Comparison of ENCODE assay signal across 2 cellular contexts in genomic region chr11:27282141-27282590, GRCh38.
A peak's percentile ranks its signal among the peaks of the same experiment; 100 is the strongest.
TF ChIP-seq lines count a peak whose summit lies in the region.

No MANE protein-coding gene starts in this region.

TF ChIP-seq in A549, 52 proteins besides CTCF, POLR2A, EP300 and RAD21 (continued from another document):
- TF ChIP-seq ATOH8 (CRISPR knock-in tag; IDR thresholded peaks at IDR 0.05; ENCODE audit: low read depth) (no peak), HOXB13 (CRISPR knock-in tag; IDR thresholded peaks at IDR 0.05; ENCODE audit: low read depth) (no peak), HEYL (CRISPR knock-in tag; IDR thresholded peaks at IDR 0.05) (no peak), POLR2AphosphoS2 (conservative IDR thresholded peaks at IDR 0.05; ENCODE audit: low read length) (no peak), TP53 (CRISPR knock-in tag; IDR thresholded peaks at IDR 0.05) (no peak), JUN (IDR thresholded peaks at IDR 0.05) (no peak)

TF ChIP-seq in HepG2, 621 proteins besides CTCF, POLR2A, EP300 and RAD21 (continued from another document and continues in another):
- TF ChIP-seq, protein P1, sequence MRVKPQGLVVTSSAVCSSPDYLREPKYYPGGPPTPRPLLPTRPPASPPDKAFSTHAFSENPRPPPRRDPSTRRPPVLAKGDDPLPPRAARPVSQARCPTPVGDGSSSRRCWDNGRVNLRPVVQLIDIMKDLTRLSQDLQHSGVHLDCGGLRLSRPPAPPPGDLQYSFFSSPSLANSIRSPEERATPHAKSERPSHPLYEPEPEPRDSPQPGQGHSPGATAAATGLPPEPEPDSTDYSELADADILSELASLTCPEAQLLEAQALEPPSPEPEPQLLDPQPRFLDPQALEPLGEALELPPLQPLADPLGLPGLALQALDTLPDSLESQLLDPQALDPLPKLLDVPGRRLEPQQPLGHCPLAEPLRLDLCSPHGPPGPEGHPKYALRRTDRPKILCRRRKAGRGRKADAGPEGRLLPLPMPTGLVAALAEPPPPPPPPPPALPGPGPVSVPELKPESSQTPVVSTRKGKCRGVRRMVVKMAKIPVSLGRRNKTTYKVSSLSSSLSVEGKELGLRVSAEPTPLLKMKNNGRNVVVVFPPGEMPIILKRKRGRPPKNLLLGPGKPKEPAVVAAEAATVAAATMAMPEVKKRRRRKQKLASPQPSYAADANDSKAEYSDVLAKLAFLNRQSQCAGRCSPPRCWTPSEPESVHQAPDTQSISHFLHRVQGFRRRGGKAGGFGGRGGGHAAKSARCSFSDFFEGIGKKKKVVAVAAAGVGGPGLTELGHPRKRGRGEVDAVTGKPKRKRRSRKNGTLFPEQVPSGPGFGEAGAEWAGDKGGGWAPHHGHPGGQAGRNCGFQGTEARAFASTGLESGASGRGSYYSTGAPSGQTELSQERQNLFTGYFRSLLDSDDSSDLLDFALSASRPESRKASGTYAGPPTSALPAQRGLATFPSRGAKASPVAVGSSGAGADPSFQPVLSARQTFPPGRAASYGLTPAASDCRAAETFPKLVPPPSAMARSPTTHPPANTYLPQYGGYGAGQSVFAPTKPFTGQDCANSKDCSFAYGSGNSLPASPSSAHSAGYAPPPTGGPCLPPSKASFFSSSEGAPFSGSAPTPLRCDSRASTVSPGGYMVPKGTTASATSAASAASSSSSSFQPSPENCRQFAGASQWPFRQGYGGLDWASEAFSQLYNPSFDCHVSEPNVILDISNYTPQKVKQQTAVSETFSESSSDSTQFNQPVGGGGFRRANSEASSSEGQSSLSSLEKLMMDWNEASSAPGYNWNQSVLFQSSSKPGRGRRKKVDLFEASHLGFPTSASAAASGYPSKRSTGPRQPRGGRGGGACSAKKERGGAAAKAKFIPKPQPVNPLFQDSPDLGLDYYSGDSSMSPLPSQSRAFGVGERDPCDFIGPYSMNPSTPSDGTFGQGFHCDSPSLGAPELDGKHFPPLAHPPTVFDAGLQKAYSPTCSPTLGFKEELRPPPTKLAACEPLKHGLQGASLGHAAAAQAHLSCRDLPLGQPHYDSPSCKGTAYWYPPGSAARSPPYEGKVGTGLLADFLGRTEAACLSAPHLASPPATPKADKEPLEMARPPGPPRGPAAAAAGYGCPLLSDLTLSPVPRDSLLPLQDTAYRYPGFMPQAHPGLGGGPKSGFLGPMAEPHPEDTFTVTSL (CRISPR knock-in tag; IDR thresholded peaks at IDR 0.05; ENCODE audit: borderline replicate concordance): peak; percentile 51; the same call in 1 of the 2 replicates
- TF ChIP-seq SAP130 (CRISPR knock-in tag; IDR thresholded peaks at IDR 0.05; ENCODE audit: low read depth) (peak; percentile 16; the same call in 1 of the 2 replicates), ZNF660 (CRISPR knock-in tag; IDR thresholded peaks at IDR 0.05; ENCODE audit: borderline replicate concordance, low read depth) (no peak), KMT2A (CRISPR knock-in tag; IDR thresholded peaks at IDR 0.05) (peak; percentile 3; the same call in 1 of the 2 replicates), CREBL2 (CRISPR knock-in tag; IDR thresholded peaks at IDR 0.05; ENCODE audit: borderline replicate concordance) (no peak), ZNF614 (CRISPR knock-in tag; IDR thresholded peaks at IDR 0.05; ENCODE audit: borderline replicate concordance) (0 out of 2 replicates have a peak, but pooled peaks have one; percentile 5), MED1 (CRISPR knock-in tag; IDR thresholded peaks at IDR 0.05) (no peak), PAXIP1 (CRISPR knock-in tag; conservative IDR thresholded peaks at IDR 0.05) (peak; percentile 58), HMG20B (CRISPR knock-in tag; conservative IDR thresholded peaks at IDR 0.05) (peak; percentile 69; the same call in 1 of the 2 replicates), AGO1 (IDR thresholded peaks at IDR 0.05; ENCODE audit: low read depth, low read length, poor library complexity, severe bottlenecking) (no peak), KDM2A (CRISPR knock-in tag; IDR thresholded peaks at IDR 0.05; ENCODE audit: borderline replicate concordance, low read depth) (no peak), HNF4A (CRISPR knock-in tag; IDR thresholded peaks at IDR 0.05) (peak; percentile 59), ZKSCAN1 (IDR thresholded peaks at IDR 0.05; ENCODE audit: low read length) (no peak), ZFX (CRISPR knock-in tag; IDR thresholded peaks at IDR 0.05; ENCODE audit: low read depth) (peak; percentile 70), ATF7-NPFF (CRISPR knock-in tag; IDR thresholded peaks at IDR 0.05; ENCODE audit: low read depth) (no peak), YEATS4 (CRISPR knock-in tag; IDR thresholded peaks at IDR 0.05; ENCODE audit: borderline replicate concordance) (no peak), MEIS1 (CRISPR knock-in tag; IDR thresholded peaks at IDR 0.05; ENCODE audit: borderline replicate concordance) (peak; percentile 42; the same call in 1 of the 2 replicates), FOXA1 (IDR thresholded peaks at IDR 0.05) (no peak), FOXA1 (CRISPR knock-in tag; IDR thresholded peaks at IDR 0.05) (0 out of 2 replicates have a peak, but pooled peaks have one; percentile 18), ZNF543 (CRISPR knock-in tag; IDR thresholded peaks at IDR 0.05) (0 out of 2 replicates have a peak, but pooled peaks have one; percentile 66), ARHGAP35 (CRISPR knock-in tag; IDR thresholded peaks at IDR 0.05; ENCODE audit: borderline replicate concordance) (no peak), DPF2 (CRISPR knock-in tag; IDR thresholded peaks at IDR 0.05; ENCODE audit: borderline replicate concordance, low read depth) (0 out of 2 replicates have a peak, but pooled peaks have one; percentile 16), TEAD3 (CRISPR knock-in tag; optimal IDR thresholded peaks at IDR 0.05; ENCODE audit: borderline replicate concordance) (peak; percentile 34), RXRA (CRISPR knock-in tag; IDR thresholded peaks at IDR 0.05) (peak; percentile 33; the same call in 1 of the 2 replicates), ZNF121 (CRISPR knock-in tag; IDR thresholded peaks at IDR 0.05) (peak; percentile 83), ARID5B (CRISPR knock-in tag; IDR thresholded peaks at IDR 0.05) (peak; percentile 50; the same call in 1 of the 2 replicates), RARA (CRISPR knock-in tag; IDR thresholded peaks at IDR 0.05) (peak; percentile 85), ZNF230 (CRISPR knock-in tag; IDR thresholded peaks at IDR 0.05) (peak; percentile 31; the same call in 1 of the 2 replicates), ZNF253 (CRISPR knock-in tag; IDR thresholded peaks at IDR 0.05; ENCODE audit: borderline replicate concordance) (no peak), SOX13 (IDR thresholded peaks at IDR 0.05) (no peak), SOX13 (CRISPR knock-in tag; conservative IDR thresholded peaks at IDR 0.05 in 1 of 2, IDR thresholded peaks at IDR 0.05 in 1 of 2) (0 out of 4 replicates have a peak, but pooled peaks of 1 of the 2 experiments have one; percentile 24), BORCS8-MEF2B (CRISPR knock-in tag; IDR thresholded peaks at IDR 0.05) (no peak)
- TF ChIP-seq, protein P2, sequence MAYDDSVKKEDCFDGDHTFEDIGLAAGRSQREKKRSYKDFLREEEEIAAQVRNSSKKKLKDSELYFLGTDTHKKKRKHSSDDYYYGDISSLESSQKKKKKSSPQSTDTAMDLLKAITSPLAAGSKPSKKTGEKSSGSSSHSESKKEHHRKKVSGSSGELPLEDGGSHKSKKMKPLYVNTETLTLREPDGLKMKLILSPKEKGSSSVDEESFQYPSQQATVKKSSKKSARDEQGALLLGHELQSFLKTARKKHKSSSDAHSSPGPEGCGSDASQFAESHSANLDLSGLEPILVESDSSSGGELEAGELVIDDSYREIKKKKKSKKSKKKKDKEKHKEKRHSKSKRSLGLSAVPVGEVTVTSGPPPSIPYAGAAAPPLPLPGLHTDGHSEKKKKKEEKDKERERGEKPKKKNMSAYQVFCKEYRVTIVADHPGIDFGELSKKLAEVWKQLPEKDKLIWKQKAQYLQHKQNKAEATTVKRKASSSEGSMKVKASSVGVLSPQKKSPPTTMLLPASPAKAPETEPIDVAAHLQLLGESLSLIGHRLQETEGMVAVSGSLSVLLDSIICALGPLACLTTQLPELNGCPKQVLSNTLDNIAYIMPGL (CRISPR knock-in tag; IDR thresholded peaks at IDR 0.05; ENCODE audit: borderline replicate concordance in 1 of 2, low read depth in 1 of 2): peak in 1 of 2 experiments; percentile 45; a peak in 1 of 4 replicates
- TF ChIP-seq, protein P3, sequence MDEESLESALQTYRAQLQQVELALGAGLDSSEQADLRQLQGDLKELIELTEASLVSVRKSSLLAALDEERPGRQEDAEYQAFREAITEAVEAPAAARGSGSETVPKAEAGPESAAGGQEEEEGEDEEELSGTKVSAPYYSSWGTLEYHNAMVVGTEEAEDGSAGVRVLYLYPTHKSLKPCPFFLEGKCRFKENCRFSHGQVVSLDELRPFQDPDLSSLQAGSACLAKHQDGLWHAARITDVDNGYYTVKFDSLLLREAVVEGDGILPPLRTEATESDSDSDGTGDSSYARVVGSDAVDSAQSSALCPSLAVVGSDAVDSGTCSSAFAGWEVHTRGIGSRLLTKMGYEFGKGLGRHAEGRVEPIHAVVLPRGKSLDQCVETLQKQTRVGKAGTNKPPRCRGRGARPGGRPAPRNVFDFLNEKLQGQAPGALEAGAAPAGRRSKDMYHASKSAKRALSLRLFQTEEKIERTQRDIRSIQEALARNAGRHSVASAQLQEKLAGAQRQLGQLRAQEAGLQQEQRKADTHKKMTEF (CRISPR knock-in tag; IDR thresholded peaks at IDR 0.05): 0 out of 2 replicates have a peak, but pooled peaks have one; percentile 9
- TF ChIP-seq, protein P4, sequence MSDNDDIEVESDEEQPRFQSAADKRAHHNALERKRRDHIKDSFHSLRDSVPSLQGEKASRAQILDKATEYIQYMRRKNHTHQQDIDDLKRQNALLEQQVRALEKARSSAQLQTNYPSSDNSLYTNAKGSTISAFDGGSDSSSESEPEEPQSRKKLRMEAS (IDR thresholded peaks at IDR 0.05): peak; percentile 25; the same call in 1 of the 2 replicates
- TF ChIP-seq, protein P5, sequence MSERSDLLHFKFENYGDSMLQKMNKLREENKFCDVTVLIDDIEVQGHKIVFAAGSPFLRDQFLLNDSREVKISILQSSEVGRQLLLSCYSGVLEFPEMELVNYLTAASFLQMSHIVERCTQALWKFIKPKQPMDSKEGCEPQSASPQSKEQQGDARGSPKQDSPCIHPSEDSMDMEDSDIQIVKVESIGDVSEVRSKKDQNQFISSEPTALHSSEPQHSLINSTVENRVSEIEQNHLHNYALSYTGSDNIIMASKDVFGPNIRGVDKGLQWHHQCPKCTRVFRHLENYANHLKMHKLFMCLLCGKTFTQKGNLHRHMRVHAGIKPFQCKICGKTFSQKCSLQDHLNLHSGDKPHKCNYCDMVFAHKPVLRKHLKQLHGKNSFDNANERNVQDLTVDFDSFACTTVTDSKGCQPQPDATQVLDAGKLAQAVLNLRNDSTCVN (CRISPR knock-in tag; IDR thresholded peaks at IDR 0.05; ENCODE audit: borderline replicate concordance): no peak
- TF ChIP-seq, protein P6, sequence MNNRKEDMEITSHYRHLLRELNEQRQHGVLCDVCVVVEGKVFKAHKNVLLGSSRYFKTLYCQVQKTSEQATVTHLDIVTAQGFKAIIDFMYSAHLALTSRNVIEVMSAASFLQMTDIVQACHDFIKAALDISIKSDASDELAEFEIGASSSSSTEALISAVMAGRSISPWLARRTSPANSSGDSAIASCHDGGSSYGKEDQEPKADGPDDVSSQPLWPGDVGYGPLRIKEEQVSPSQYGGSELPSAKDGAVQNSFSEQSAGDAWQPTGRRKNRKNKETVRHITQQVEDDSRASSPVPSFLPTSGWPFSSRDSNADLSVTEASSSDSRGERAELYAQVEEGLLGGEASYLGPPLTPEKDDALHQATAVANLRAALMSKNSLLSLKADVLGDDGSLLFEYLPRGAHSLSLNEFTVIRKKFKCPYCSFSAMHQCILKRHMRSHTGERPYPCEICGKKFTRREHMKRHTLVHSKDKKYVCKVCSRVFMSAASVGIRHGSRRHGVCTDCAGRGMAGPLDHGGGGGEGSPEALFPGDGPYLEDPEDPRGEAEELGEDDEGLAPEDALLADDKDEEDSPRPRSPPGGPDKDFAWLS (CRISPR knock-in tag; IDR thresholded peaks at IDR 0.05; ENCODE audit: borderline replicate concordance): no peak
